Comparison of ENCODE assay signal across 28 cellular contexts in the genomic region with DNA sequence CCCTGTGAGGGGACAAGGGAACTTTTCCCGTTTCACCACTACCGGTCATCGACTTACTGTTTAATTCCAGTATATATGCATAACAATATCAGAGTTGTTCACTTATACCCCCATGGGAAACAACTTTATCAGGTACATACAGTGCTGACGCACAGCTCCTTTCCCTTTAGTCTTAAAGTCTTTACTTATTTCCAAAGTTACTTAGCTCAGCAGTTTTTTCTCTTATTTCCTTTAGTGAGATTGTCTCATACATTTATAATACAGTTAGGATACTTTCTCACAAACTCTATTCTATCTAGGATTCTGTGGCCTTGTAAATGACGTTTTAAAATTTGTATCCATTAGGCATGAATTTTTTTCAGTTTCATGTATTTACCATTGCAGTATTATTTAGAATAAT.
"Had no signal": no experiment of that assay in that cellular context is flagged by ENCODE, and none has a peak within 500 bp of the region (broad histone marks: within the 10 kb centered on the region; RNA-seq: fewer than 3 reads in every experiment).

No MANE protein-coding gene starts in this region.

- H3K4me1 Mint-ChIP-seq: endodermal cell, mesothelial cell of epicardium, naive B cell had no signal

- H3K36me3 Mint-ChIP-seq: mesothelial cell of epicardium, naive B cell had no signal

- H3K9me3 ChIP-seq: colonic mucosa, esophagus squamous epithelium, gastrocnemius medialis, left lung, lower lobe of right lung, mucosa of descending colon had no signal

- H3K9me3 Mint-ChIP-seq: dendritic cell treated with granulocyte-macrophage colony-stimulating factor and Interleukin-4, amounts not matched to agents 40 ng/mL and 50 ng/mL, for 4 days had no signal

- FAIRE-seq: endometrium, islet of Langerhans, keratinocyte had no signal

- H3K4me1 ChIP-seq: colonic mucosa, esophagus squamous epithelium, gastrocnemius medialis, heart right ventricle, left lung, lower lobe of right lung had no signal

- H3K27ac ChIP-seq: colonic mucosa, epithelial cell of prostate, esophagus squamous epithelium, gastrocnemius medialis, heart right ventricle, left lung, lower lobe of right lung had no signal

- H3K27me3 ChIP-seq: colonic mucosa, esophagus squamous epithelium, gastrocnemius medialis, heart right ventricle, left lung had no signal

- ATAC-seq: effector memory CD8-positive, alpha-beta T cell; esophagus mucosa; gastrocnemius medialis; heart right ventricle; left cardiac atrium; left lung; left ventricle myocardium superior; mucosa of descending colon had no signal

- H3K36me3 ChIP-seq: colonic mucosa, esophagus squamous epithelium, gastrocnemius medialis, heart right ventricle, left lung, lower lobe of right lung had no signal

- H3K4me3 ChIP-seq: colonic mucosa, esophagus squamous epithelium, gastrocnemius medialis, heart right ventricle, left lung, lower lobe of right lung, mucosa of descending colon had no signal

- H3K4me3 Mint-ChIP-seq: dendritic cell treated with granulocyte-macrophage colony-stimulating factor and Interleukin-4, amounts not matched to agents 40 ng/mL and 50 ng/mL, for 4 days; effector memory CD8-positive, alpha-beta T cell; endodermal cell; mesothelial cell of epicardium; naive B cell had no signal

- H3K27me3 Mint-ChIP-seq: dendritic cell treated with granulocyte-macrophage colony-stimulating factor and Interleukin-4, amounts not matched to agents 40 ng/mL and 50 ng/mL, for 4 days; effector memory CD8-positive, alpha-beta T cell; naive B cell had no signal

- H3K27ac Mint-ChIP-seq: dendritic cell treated with granulocyte-macrophage colony-stimulating factor and Interleukin-4, amounts not matched to agents 40 ng/mL and 50 ng/mL, for 4 days; effector memory CD8-positive, alpha-beta T cell; endodermal cell; mesothelial cell of epicardium; naive B cell had no signal

- DNase-seq: colonic mucosa; cortex of kidney; effector CD8-positive, alpha-beta T cell; effector memory CD8-positive, alpha-beta T cell; endodermal cell; erythroblast; esophagus squamous epithelium; foreskin fibroblast; foreskin melanocyte; gastrocnemius medialis; glutamatergic neuron; head of caudate nucleus; heart right ventricle; hippocampal formation; left cardiac atrium; left lung; left ventricle myocardium superior; lower lobe of right lung; mesenchymal stem cell; mucosa of descending colon; naive B cell had no signal
